32 cellular contexts compared by ENCODE assay signal in genomic region chr3:9710174-9710739, GRCh38. TPM values are rescaled to one million over a fixed set of nuclear protein-coding genes. Genes with fewer than 3 reads are reported as not detected.
"Had no signal": no experiment of that assay in that cellular context is flagged by ENCODE, and none has a peak within 500 bp of the region (broad histone marks: within the 10 kb centered on the region; RNA-seq: fewer than 3 reads in every experiment).

No MANE protein-coding gene starts in this region.

- H3K4me3 Mint-ChIP-seq: activated CD4-positive, alpha-beta memory T cell treated with anti-CD3 and anti-CD28 coated beads for 36 hours; activated naive CD8-positive, alpha-beta T cell; central memory CD8-positive, alpha-beta T cell; T-helper 1 cell treated with Interleukin-12 subunit alpha and Interleukin-12 subunit beta and Interleukin-4 antibody, amounts not matched to agents 30 μg/mL and 1 μg/mL, for 36 hours; T-helper 2 cell treated with Interferon-gamma antibody and Interleukin-4, amounts not matched to agents 5 μg/mL and 100 μg/mL, for 36 hours had no signal

- H3K9me3 Mint-ChIP-seq: activated CD4-positive, alpha-beta memory T cell treated with anti-CD3 and anti-CD28 coated beads for 36 hours; activated T-helper 2 cell treated with anti-CD3 and anti-CD28 coated beads, Interferon-gamma antibody, Interleukin-2, Interleukin-4, amounts not matched to agents 10 μg/mL and 5 μg/mL and 100 μg/mL, durations not matched to agents 14 hours and 24 hours and 36 hours; central memory CD8-positive, alpha-beta T cell; T-helper 1 cell treated with Interleukin-12 subunit alpha and Interleukin-12 subunit beta and Interleukin-4 antibody, amounts not matched to agents 30 μg/mL and 1 μg/mL, for 36 hours; T-helper 2 cell treated with Interferon-gamma antibody and Interleukin-4, amounts not matched to agents 5 μg/mL and 100 μg/mL, for 36 hours had no signal

- H3K27ac Mint-ChIP-seq: activated CD4-positive, alpha-beta memory T cell treated with anti-CD3 and anti-CD28 coated beads for 36 hours; activated naive CD8-positive, alpha-beta T cell; activated T-helper 2 cell treated with anti-CD3 and anti-CD28 coated beads, Interferon-gamma antibody, Interleukin-2, Interleukin-4, amounts not matched to agents 10 μg/mL and 5 μg/mL and 100 μg/mL, durations not matched to agents 14 hours and 24 hours and 36 hours; T-helper 1 cell treated with Interleukin-12 subunit alpha and Interleukin-12 subunit beta and Interleukin-4 antibody, amounts not matched to agents 30 μg/mL and 1 μg/mL, for 36 hours; T-helper 2 cell treated with Interferon-gamma antibody and Interleukin-4, amounts not matched to agents 5 μg/mL and 100 μg/mL, for 36 hours had no signal

- H3K27ac ChIP-seq: ascending aorta, cardiac muscle cell, Peyer's patch, SJSA1 had no signal

- ATAC-seq: PC-3 had no signal

- H3K9ac ChIP-seq: SK-N-SH had no signal

- H3K36me3 ChIP-seq: ascending aorta, cardiac muscle cell, MG63, Peyer's patch, SJSA1 had no signal

- H3K4me2 ChIP-seq: SK-N-SH had no signal

- H3K9me3 ChIP-seq: ascending aorta, MG63, Peyer's patch, SJSA1, SK-N-SH had no signal

- DNase-seq: activated CD4-positive, alpha-beta memory T cell treated with anti-CD3 and anti-CD28 coated beads for 36 hours; activated CD4-positive, alpha-beta T cell treated with anti-CD3 and anti-CD28 coated beads, Interleukin-2, amount 50 U/mL, for 1 hour; activated gamma-delta T cell; activated naive CD4-positive, alpha-beta T cell treated with Interleukin-2 at 50 U/mL for 16 hours; activated T-cell treated with anti-CD3 and anti-CD28 coated beads, Interleukin-2, amount 50 U/mL, for 1 hour; amygdala; Kasumi-1; KBM-7; MG63; MV-4-11; NCI-H1092; NCI-H1436 treated with DMSO at 0.1 percent for 48 hours; NCI-H1694 treated with DMSO at 0.1 percent for 48 hours; NCI-H2029; NCI-H345; NCI-H524 treated with DMSO at 0.1 percent for 48 hours; NK-92 treated with Interleukin-12 subunit alpha and Interleukin-12 subunit beta, amount 100 ng/mL, for 24 hours; PC-3; Peyer's patch; RPMI8226; SHP77 treated with DMSO at 0.1 percent for 48 hours; SK-N-SH had no signal

- H3K4me1 Mint-ChIP-seq: central memory CD8-positive, alpha-beta T cell had no signal

- H3K4me3 ChIP-seq: ascending aorta, cardiac muscle cell, MG63, Peyer's patch, SJSA1 had no signal

- H3K4me1 ChIP-seq: ascending aorta, SJSA1 had no signal

- H3K36me3 Mint-ChIP-seq: activated CD4-positive, alpha-beta memory T cell treated with anti-CD3 and anti-CD28 coated beads for 36 hours had no signal

- H3K27me3 ChIP-seq: ascending aorta, cardiac muscle cell, MG63, Peyer's patch had no signal

- H3K27me3 Mint-ChIP-seq: activated CD4-positive, alpha-beta memory T cell treated with anti-CD3 and anti-CD28 coated beads for 36 hours had no signal

RNA-seq across cellular contexts. Expression of gene CPNE9, which starts 6.6 kb away (rescaled TPM):
- total RNA-seq: activated CD4-positive, alpha-beta memory T cell treated with anti-CD3 and anti-CD28 coated beads for 36 hours; ascending aorta; cardiac muscle cell; chondrocyte; NCI-H460; Peyer's patch; SJSA1 had no signal
